In the genomic region with DNA sequence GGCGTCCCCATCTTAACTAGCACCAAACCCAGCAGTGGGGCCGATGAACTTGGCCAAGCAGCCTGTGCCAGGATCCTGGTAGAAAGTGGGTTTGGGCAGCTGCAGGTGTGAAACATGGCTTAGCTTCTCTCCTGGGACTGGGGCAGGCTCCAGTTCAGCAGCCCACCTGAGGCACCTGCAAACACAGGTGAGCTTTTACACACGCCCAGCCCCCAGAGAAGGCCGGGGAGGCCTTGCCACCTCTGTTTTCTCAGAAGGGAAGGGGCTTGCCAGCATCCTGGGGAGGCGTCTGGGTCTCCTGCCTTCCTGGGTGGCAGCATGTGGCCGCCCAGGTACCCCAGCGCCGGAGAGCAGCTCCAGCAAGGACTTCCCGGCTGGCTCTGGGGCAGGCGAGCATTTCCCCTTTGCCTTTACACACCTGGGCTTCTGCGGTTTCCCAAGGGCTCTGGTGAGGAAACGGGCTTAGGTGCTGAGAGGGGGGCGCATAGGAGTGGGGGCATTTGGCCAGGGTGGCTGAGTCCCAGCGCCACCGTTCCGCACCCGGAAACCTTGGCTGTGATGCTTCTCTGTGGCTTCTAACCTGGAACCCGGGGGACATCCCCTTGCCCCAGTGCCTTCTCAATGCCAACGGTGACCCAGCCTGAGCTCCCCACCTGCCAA, we compare ENCODE assay signal across 28 cellular contexts.
A peak's percentile ranks its signal among the peaks of the same experiment; 100 is the strongest.
DNase-seq lines count a peak whose midpoint lies in the region; ATAC-seq, FAIRE-seq and TF ChIP-seq lines count a peak whose summit lies in the region.
"Had no signal": no experiment of that assay in that cellular context is flagged by ENCODE, and none has a peak within 500 bp of the region (broad histone marks: within the 10 kb centered on the region; RNA-seq: fewer than 3 reads in every experiment).

No MANE protein-coding gene starts in this region.

- H3K36me3 ChIP-seq in right atrium auricular region: no peaks in the 10 kb centered on the region
- H3K36me3 ChIP-seq in kidney (ENCODE audit: control insufficient read depth in 1 of 2, insufficient read depth in 2 of 2, low read length in 2 of 2): no peaks in the 10 kb centered on the region
- H3K36me3 ChIP-seq in ascending aorta: no peaks in the 10 kb centered on the region
- H3K36me3 ChIP-seq: cardiac muscle cell, left lung, prostate gland had no signal

- H3K9me3 ChIP-seq in right atrium auricular region (no peaks in the 10 kb centered on the region), kidney (ENCODE audit: control insufficient read depth in 1 of 2, low read length in 2 of 2) (no peaks in the 10 kb centered on the region), ascending aorta (no peaks in the 10 kb centered on the region)
- H3K9me3 ChIP-seq: A549, left lung, prostate gland, testis had no signal

- H3K4me1 ChIP-seq in right atrium auricular region (peaks cover 0 to 28% of the 10 kb centered on the region in 2 donors), kidney (ENCODE audit: control insufficient read depth in 1 of 2, insufficient read depth in 1 of 2, low read depth in 1 of 2, low read length in 2 of 2) (peaks cover 4 to 14% of the 10 kb centered on the region in 2 donors), ascending aorta (peaks cover 7 to 17% of the 10 kb centered on the region in 2 donors)

- intact Hi-C loops in Right ventricle myocardium inferior (cut with DNase I): no loop called here
- intact Hi-C loops in kidney (cut with DNase I): no loop called here
- intact Hi-C loops in ascending aorta (cut with DNase I): no loop called here

- no peak for TF ChIP-seq CTCF in right atrium auricular region (IDR thresholded peaks at IDR 0.05)
- TF ChIP-seq CTCF in kidney (IDR thresholded peaks at IDR 0.05; ENCODE audit: borderline replicate concordance, extremely low read depth, insufficient read depth): no peak
- TF ChIP-seq CTCF in ascending aorta (IDR thresholded peaks at IDR 0.05): no peak

- ATAC-seq in Right ventricle myocardium inferior (no peak), HG03108 (IDR thresholded peaks at IDR 0.05; ENCODE audit: unreplicated experiment) (no peak)
- ATAC-seq: A549; CD8-positive, alpha-beta T cell; left lung; naive thymus-derived CD4-positive, alpha-beta T cell had no signal

- H3K27ac ChIP-seq in right atrium auricular region (no peak overlapping the region), kidney (ENCODE audit: low read depth in 2 of 2, low read length in 2 of 2) (no peak overlapping the region), substantia nigra (ENCODE audit: low read depth, low read length, poor library complexity, severe bottlenecking) (peak overlapping the region; percentile 90), ascending aorta (no peak overlapping the region)
- H3K27ac ChIP-seq: cardiac muscle cell, left lung, prostate gland, testis had no signal

- no peak for FAIRE-seq in kidney (lab: Jason Lieb, UNC)
- FAIRE-seq: A549, astrocyte, H54 had no signal

- no peak overlapping the region for H3K9ac ChIP-seq in kidney (ENCODE audit: low read length in 2 of 2)

- H3K4me3 ChIP-seq in right atrium auricular region (no peak overlapping the region), kidney (ENCODE audit: low read length in 2 of 2) (no peak overlapping the region), ascending aorta (no peak overlapping the region)
- H3K4me3 ChIP-seq: A549, cardiac muscle cell, left lung, prostate gland, testis had no signal

- DNase-seq in Right ventricle myocardium inferior (ENCODE audit: missing footprints) (peak; percentile 50), right atrium auricular region (ENCODE audit: low spot score) (no peak), NCI-H69 (lab: John Stamatoyannopoulos, UW) (peak; percentile 54), kidney (peak; percentile 66), substantia nigra (lab: John Stamatoyannopoulos, UW) (no peak), ascending aorta (ENCODE audit: low spot score in 2 of 2) (no peak), SKM-1 (lab: John Stamatoyannopoulos, UW; ENCODE audit: unreplicated experiment) (no peak)
- DNase-seq: activated gamma-delta T cell; activated T-cell treated with anti-CD3 and anti-CD28 coated beads, Interleukin-2, amount 50 U/mL, for 24 hours; AML-193; cortex of kidney; endodermal cell; naive thymus-derived CD4-positive, alpha-beta T cell; NCI-H2029; NCI-H526; SHP77 treated with DMSO at 0.1 percent for 48 hours; stimulated activated CD4-positive, alpha-beta T cell treated with anti-CD3 and anti-CD28 coated beads, Interleukin-15, amount 100 ng/mL, for 24 hours; stimulated activated CD4-positive, alpha-beta T cell treated with anti-CD3 and anti-CD28 coated beads, Interleukin-4, amount 100 ng/mL, for 4 hours; stimulated activated naive B cell treated with anti-CD40 and anti-IgM and Interleukin-4, amounts not matched to agents 10 μg/mL and 1 μg/mL and 100 μg/mL, for 72 hours; testis had no signal

- H3K27me3 ChIP-seq in right atrium auricular region: no peaks in the 10 kb centered on the region
- peaks cover 5% of the 10 kb centered on the region for H3K27me3 ChIP-seq in ascending aorta
- H3K27me3 ChIP-seq: cardiac muscle cell, testis had no signal

Comparison
In these comparisons a context has a peak if more than half of its experiments do, and no peak if none do; other contexts are left out.
1. DNase-seq: peak in Right ventricle myocardium inferior (single experiment), NCI-H69 (single experiment) and kidney (single experiment); none in right atrium auricular region (single experiment), substantia nigra (0 of 49), ascending aorta (0 of 2) and SKM-1 (single experiment).